Comparison of ENCODE assay signal across 13 cellular contexts in the genomic region with DNA sequence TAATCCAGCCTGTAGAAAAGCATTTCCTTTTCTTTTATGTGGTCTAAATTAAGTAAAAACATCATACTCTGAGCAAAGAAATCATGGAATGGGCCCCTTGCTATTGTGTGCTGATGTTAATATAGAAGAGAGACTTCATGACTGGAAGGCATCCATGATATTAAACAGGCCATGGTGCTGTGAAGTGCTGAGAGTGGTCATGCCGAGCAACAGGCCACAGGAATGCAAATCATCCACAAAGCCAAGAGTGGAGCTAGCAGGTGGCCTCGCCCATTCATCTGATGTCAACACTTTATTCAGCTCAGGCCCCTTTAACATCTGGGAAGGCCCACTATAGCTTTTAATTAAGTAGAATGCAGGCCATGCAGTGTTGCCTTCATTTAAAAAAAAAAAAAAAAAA.
DNase-seq lines count a peak whose midpoint lies in the region; ATAC-seq and TF ChIP-seq lines count a peak whose summit lies in the region.
"Had no signal": no experiment of that assay in that cellular context is flagged by ENCODE, and none has a peak within 500 bp of the region (broad histone marks: within the 10 kb centered on the region; RNA-seq: fewer than 3 reads in every experiment).

No MANE protein-coding gene starts in this region.

- no peaks in the 10 kb centered on the region for H3K27me3 Mint-ChIP-seq in stimulated activated memory B cell treated with anti-CD40 and anti-IgM and Interleukin-4, amounts not matched to agents 10 μg/mL and 1 μg/mL and 100 μg/mL, for 72 hours
- no peaks in the 10 kb centered on the region for H3K27me3 Mint-ChIP-seq in activated naive CD4-positive, alpha-beta T cell treated with anti-CD3 and anti-CD28 coated beads for 36 hours (ENCODE audit: low read depth)
- H3K27me3 Mint-ChIP-seq: activated CD8-positive, alpha-beta T cell treated with anti-CD3 and anti-CD28 coated beads for 36 hours had no signal

- 30% methylated on average over 2 of the region's 2 CpGs for WGBS in HUES64

- intact Hi-C loops in activated naive CD4-positive, alpha-beta T cell treated with anti-CD3 and anti-CD28 coated beads for 36 hours (cut with micrococcal nuclease): no loop called here

- no peaks in the 10 kb centered on the region for H3K9me3 Mint-ChIP-seq in stimulated activated memory B cell treated with anti-CD40 and anti-IgM and Interleukin-4, amounts not matched to agents 10 μg/mL and 1 μg/mL and 100 μg/mL, for 72 hours
- peaks cover under 1% of the 10 kb centered on the region for H3K9me3 Mint-ChIP-seq in activated naive CD4-positive, alpha-beta T cell treated with anti-CD3 and anti-CD28 coated beads for 36 hours

- H3K27ac Mint-ChIP-seq in stimulated activated memory B cell treated with anti-CD40 and anti-IgM and Interleukin-4, amounts not matched to agents 10 μg/mL and 1 μg/mL and 100 μg/mL, for 72 hours: no peak overlapping the region
- no peak overlapping the region for H3K27ac Mint-ChIP-seq in activated naive CD4-positive, alpha-beta T cell treated with anti-CD3 and anti-CD28 coated beads for 36 hours
- H3K27ac Mint-ChIP-seq: activated CD8-positive, alpha-beta T cell treated with anti-CD3 and anti-CD28 coated beads for 36 hours had no signal

- H3K27ac ChIP-seq in HUES64 (ENCODE audit: low read depth, low read length): peak overlapping the region; percentile 59

- no peak for ATAC-seq in stimulated activated memory B cell treated with anti-CD40 and anti-IgM and Interleukin-4, amounts not matched to agents 10 μg/mL and 1 μg/mL and 100 μg/mL, for 72 hours
- no peak for ATAC-seq in HG03571 (IDR thresholded peaks at IDR 0.05; ENCODE audit: unreplicated experiment)
- no peak for ATAC-seq in GM19455 (IDR thresholded peaks at IDR 0.05; ENCODE audit: unreplicated experiment)
- ATAC-seq: activated CD8-positive, alpha-beta T cell treated with anti-CD3 and anti-CD28 coated beads for 36 hours had no signal

- no peak overlapping the region for H3K4me3 Mint-ChIP-seq in stimulated activated memory B cell treated with anti-CD40 and anti-IgM and Interleukin-4, amounts not matched to agents 10 μg/mL and 1 μg/mL and 100 μg/mL, for 72 hours
- no peak overlapping the region for H3K4me3 Mint-ChIP-seq in activated naive CD4-positive, alpha-beta T cell treated with anti-CD3 and anti-CD28 coated beads for 36 hours
- H3K4me3 Mint-ChIP-seq: activated CD8-positive, alpha-beta T cell treated with anti-CD3 and anti-CD28 coated beads for 36 hours had no signal

- H3K36me3 ChIP-seq in HUES64 (ENCODE audit: insufficient read depth, low read length): no peaks in the 10 kb centered on the region
- no peaks in the 10 kb centered on the region for H3K36me3 ChIP-seq in kidney epithelial cell (ENCODE audit: control insufficient read depth, insufficient read depth, low read length)

- H3K9ac ChIP-seq in HUES64 (ENCODE audit: low read depth, low read length): no peak overlapping the region; the same call in 1 of the 2 replicates

- no peaks in the 10 kb centered on the region for H3K36me3 Mint-ChIP-seq in stimulated activated memory B cell treated with anti-CD40 and anti-IgM and Interleukin-4, amounts not matched to agents 10 μg/mL and 1 μg/mL and 100 μg/mL, for 72 hours
- no peaks in the 10 kb centered on the region for H3K36me3 Mint-ChIP-seq in activated naive CD4-positive, alpha-beta T cell treated with anti-CD3 and anti-CD28 coated beads for 36 hours (ENCODE audit: low read depth)

- DNase-seq in AG09319 (ENCODE audit: extremely low read depth, low read depth) (peak; percentile 52), choroid plexus epithelial cell (ENCODE audit: low read depth) (peak; percentile 97), kidney epithelial cell (ENCODE audit: low read depth) (peak; percentile 63)
- no peak for DNase-seq in activated naive CD4-positive, alpha-beta T cell treated with anti-CD3 and anti-CD28 coated beads for 36 hours
- DNase-seq: activated CD8-positive, alpha-beta T cell treated with anti-CD3 and anti-CD28 coated beads for 36 hours; amniotic stem cell; head of caudate nucleus; NCI-H2029 treated with DMSO at 0.1 percent for 48 hours; SHP77 treated with DMSO at 0.1 percent for 48 hours had no signal

- TF ChIP-seq CTCF in AG09319 (IDR thresholded peaks at IDR 0.05; ENCODE audit: low read depth, low read length) (no peak), choroid plexus epithelial cell (conservative IDR thresholded peaks at IDR 0.05; ENCODE audit: low read depth, low read length) (no peak), kidney epithelial cell (IDR thresholded peaks at IDR 0.05; ENCODE audit: insufficient read depth, low read length, poor library complexity, severe bottlenecking) (no peak)

- H3K4me3 ChIP-seq in HUES64 (ENCODE audit: low read length) (no peak overlapping the region), choroid plexus epithelial cell (ENCODE audit: low read depth, low read length) (no peak overlapping the region), kidney epithelial cell (ENCODE audit: low read depth, low read length) (no peak overlapping the region)

- no peaks in the 10 kb centered on the region for H3K4me1 Mint-ChIP-seq in stimulated activated memory B cell treated with anti-CD40 and anti-IgM and Interleukin-4, amounts not matched to agents 10 μg/mL and 1 μg/mL and 100 μg/mL, for 72 hours
- no peaks in the 10 kb centered on the region for H3K4me1 Mint-ChIP-seq in activated naive CD4-positive, alpha-beta T cell treated with anti-CD3 and anti-CD28 coated beads for 36 hours (ENCODE audit: low read depth)

- H3K27me3 ChIP-seq in HUES64 (ENCODE audit: insufficient read depth, low read length) (no peaks in the 10 kb centered on the region), kidney epithelial cell (ENCODE audit: control insufficient read depth, insufficient read depth, low read length) (no peaks in the 10 kb centered on the region)

- peaks cover 15% of the 10 kb centered on the region for H3K4me1 ChIP-seq in HUES64 (ENCODE audit: insufficient read depth, low read length)

- CTCF ChIA-PET in activated naive CD4-positive, alpha-beta T cell treated with anti-CD3 and anti-CD28 coated beads for 36 hours (lab: Charles Lee): no interaction called here

- no peaks in the 10 kb centered on the region for H3K9me3 ChIP-seq in HUES64 (ENCODE audit: insufficient read depth, low read depth, low read length)
